Comparison of ENCODE assay signal across 1 cellular context in genomic region chr14:61129168-61129745, GRCh38.
TF ChIP-seq lines count a peak whose summit lies in the region.

No MANE protein-coding gene starts in this region.

TF ChIP-seq in HCT116, 20 proteins besides CTCF, POLR2A, EP300 and RAD21 (continued from another document):
- TF ChIP-seq ZNF274 (IDR thresholded peaks at IDR 0.05; ENCODE audit: low read depth, low read length) (no peak), EZH2phosphoT487 (IDR thresholded peaks at IDR 0.05; ENCODE audit: borderline replicate concordance) (no peak), SRF (IDR thresholded peaks at IDR 0.05; ENCODE audit: low read depth) (no peak), REST (IDR thresholded peaks at IDR 0.05; ENCODE audit: low read depth) (no peak), CEBPB (IDR thresholded peaks at IDR 0.05; ENCODE audit: low read depth) (no peak), JUND (IDR thresholded peaks at IDR 0.05) (no peak), SP1 (IDR thresholded peaks at IDR 0.05; ENCODE audit: low read depth) (no peak), POLR2AphosphoS5 (IDR thresholded peaks at IDR 0.05; ENCODE audit: low read depth, low read length) (no peak), YY1 (IDR thresholded peaks at IDR 0.05; ENCODE audit: extremely low read depth, insufficient replicate concordance, low read depth, low read length) (no peak), EGR1 (IDR thresholded peaks at IDR 0.05; ENCODE audit: low read depth) (no peak), ATF3 (IDR thresholded peaks at IDR 0.05) (no peak), CBX3 (IDR thresholded peaks at IDR 0.05; ENCODE audit: low read depth) (no peak), ZFX (IDR thresholded peaks at IDR 0.05) (no peak), EZH2 (IDR thresholded peaks at IDR 0.05) (no peak), ELF1 (IDR thresholded peaks at IDR 0.05; ENCODE audit: borderline replicate concordance, low read depth) (no peak), TCF7L2 (IDR thresholded peaks at IDR 0.05; ENCODE audit: borderline replicate concordance, extremely low read depth, insufficient read depth, insufficient read length) (no peak)
- TF ChIP-seq, protein P1, sequence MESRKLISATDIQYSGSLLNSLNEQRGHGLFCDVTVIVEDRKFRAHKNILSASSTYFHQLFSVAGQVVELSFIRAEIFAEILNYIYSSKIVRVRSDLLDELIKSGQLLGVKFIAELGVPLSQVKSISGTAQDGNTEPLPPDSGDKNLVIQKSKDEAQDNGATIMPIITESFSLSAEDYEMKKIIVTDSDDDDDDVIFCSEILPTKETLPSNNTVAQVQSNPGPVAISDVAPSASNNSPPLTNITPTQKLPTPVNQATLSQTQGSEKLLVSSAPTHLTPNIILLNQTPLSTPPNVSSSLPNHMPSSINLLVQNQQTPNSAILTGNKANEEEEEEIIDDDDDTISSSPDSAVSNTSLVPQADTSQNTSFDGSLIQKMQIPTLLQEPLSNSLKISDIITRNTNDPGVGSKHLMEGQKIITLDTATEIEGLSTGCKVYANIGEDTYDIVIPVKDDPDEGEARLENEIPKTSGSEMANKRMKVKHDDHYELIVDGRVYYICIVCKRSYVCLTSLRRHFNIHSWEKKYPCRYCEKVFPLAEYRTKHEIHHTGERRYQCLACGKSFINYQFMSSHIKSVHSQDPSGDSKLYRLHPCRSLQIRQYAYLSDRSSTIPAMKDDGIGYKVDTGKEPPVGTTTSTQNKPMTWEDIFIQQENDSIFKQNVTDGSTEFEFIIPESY (IDR thresholded peaks at IDR 0.05; ENCODE audit: extremely low read depth, insufficient replicate concordance, low read length), result no peak
- TF ChIP-seq, protein P2, sequence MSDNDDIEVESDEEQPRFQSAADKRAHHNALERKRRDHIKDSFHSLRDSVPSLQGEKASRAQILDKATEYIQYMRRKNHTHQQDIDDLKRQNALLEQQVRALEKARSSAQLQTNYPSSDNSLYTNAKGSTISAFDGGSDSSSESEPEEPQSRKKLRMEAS (IDR thresholded peaks at IDR 0.05), result no peak
